Comparison of ENCODE assay signal across 11 cellular contexts in the genomic region with DNA sequence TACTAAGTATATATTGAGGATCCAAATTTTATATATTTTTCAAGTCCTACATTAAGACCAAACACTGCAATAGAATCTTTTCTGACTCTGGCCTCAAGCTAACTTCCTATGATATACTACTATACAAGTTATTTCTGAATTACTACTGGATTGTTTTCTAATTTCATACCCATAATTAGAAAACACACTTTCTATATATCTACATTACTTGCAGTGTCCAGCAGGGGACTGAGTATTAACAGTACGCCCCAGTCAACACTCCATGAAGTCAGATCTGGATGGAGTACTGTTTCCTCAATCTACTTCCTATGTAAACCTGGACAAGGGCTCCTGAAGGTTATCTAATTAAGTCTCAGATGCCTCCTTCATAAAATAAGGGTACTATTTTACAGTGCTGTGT.
DNase-seq lines count a peak whose midpoint lies in the region; ATAC-seq, FAIRE-seq and TF ChIP-seq lines count a peak whose summit lies in the region.
"Had no signal": no experiment of that assay in that cellular context is flagged by ENCODE, and none has a peak within 500 bp of the region (broad histone marks: within the 10 kb centered on the region; RNA-seq: fewer than 3 reads in every experiment).

No MANE protein-coding gene starts in this region.

- no peaks in the 10 kb centered on the region for H3K4me1 Mint-ChIP-seq in GM23338
- peaks cover 0 to 1% (median 0%) of the 10 kb centered on the region in 4 donors for H3K4me1 Mint-ChIP-seq in CD4-positive, alpha-beta memory T cell

- H3K4ac ChIP-seq in neuronal stem cell (ENCODE audit: low read length): no peak overlapping the region

- peaks cover 2% of the 10 kb centered on the region for H3K27me3 Mint-ChIP-seq in GM23338 (ENCODE audit: insufficient read depth, low read depth, poor library complexity)
- no peaks in the 10 kb centered on the region for H3K27me3 Mint-ChIP-seq in CD4-positive, alpha-beta memory T cell

- H3K36me3 ChIP-seq in BJ (ENCODE audit: control insufficient read depth, insufficient read depth, low read length): no peaks in the 10 kb centered on the region
- H3K36me3 ChIP-seq in GM23338 (ENCODE audit: insufficient read depth): no peaks in the 10 kb centered on the region
- H3K36me3 ChIP-seq in SU-DHL-6 (ENCODE audit: low read length): no peaks in the 10 kb centered on the region
- peaks cover 0 to 1% of the 10 kb centered on the region in 2 experiments for H3K36me3 ChIP-seq in keratinocyte (ENCODE audit: control insufficient read depth in 2 of 2, extremely low read depth in 1 of 2, insufficient read depth in 2 of 2, low read length in 2 of 2)
- H3K36me3 ChIP-seq in neuronal stem cell (replicated peaks in 1 of 2; ENCODE audit: control insufficient read depth in 2 of 2, insufficient read depth in 2 of 2, low read length in 2 of 2): no peaks in the 10 kb centered on the region
- no peaks in the 10 kb centered on the region for H3K36me3 ChIP-seq in CD4-positive, alpha-beta memory T cell (ENCODE audit: insufficient read depth, low read length)

- no peaks in the 10 kb centered on the region for H3K79me1 ChIP-seq in neuronal stem cell (ENCODE audit: low read depth, low read length)

- H3K79me2 ChIP-seq in GM23338 (replicated peaks; ENCODE audit: insufficient read depth): no peaks in the 10 kb centered on the region
- no peaks in the 10 kb centered on the region for H3K79me2 ChIP-seq in SU-DHL-6 (ENCODE audit: insufficient read depth, low read length)
- no peaks in the 10 kb centered on the region for H3K79me2 ChIP-seq in keratinocyte (ENCODE audit: control insufficient read depth, insufficient read depth, low read length)
- H3K79me2 ChIP-seq: parathyroid adenoma had no signal

- intact Hi-C loops in CD4-positive, alpha-beta memory T cell (cut with micrococcal nuclease): no loop called here

- H2BK5ac ChIP-seq in neuronal stem cell (ENCODE audit: low read length): no peak overlapping the region

- H3K36me3 Mint-ChIP-seq in GM23338 (ENCODE audit: low read depth): no peaks in the 10 kb centered on the region
- H3K36me3 Mint-ChIP-seq in CD4-positive, alpha-beta memory T cell: no peaks in the 10 kb centered on the region

- no peak overlapping the region for H2BK15ac ChIP-seq in neuronal stem cell (ENCODE audit: low read length)

- no peaks in the 10 kb centered on the region for H3K9me1 ChIP-seq in keratinocyte (ENCODE audit: control insufficient read depth, extremely low read depth, insufficient read depth, low read length)

- H3K4me3 ChIP-seq in BJ (ENCODE audit: low read depth, low read length): no peak overlapping the region
- no peak overlapping the region for H3K4me3 ChIP-seq in GM23338
- H3K4me3 ChIP-seq in SU-DHL-6 (ENCODE audit: insufficient read depth, low read length, poor library complexity, severe bottlenecking): no peak overlapping the region
- H3K4me3 ChIP-seq in keratinocyte (ENCODE audit: control insufficient read depth in 2 of 3, extremely low read depth in 1 of 3, insufficient read depth in 2 of 3, low read depth in 1 of 3, low read length in 3 of 3): no peak overlapping the region
- no peak overlapping the region for H3K4me3 ChIP-seq in neuronal stem cell (ENCODE audit: low read length in 2 of 2)
- H3K4me3 ChIP-seq in CD4-positive, alpha-beta memory T cell (ENCODE audit: low read length in 2 of 2): no peak overlapping the region

- no CpG with 5 or more reads among the region's 1 CpG for WGBS in neuronal stem cell (ENCODE audit: extremely low coverage in 2 of 2, insufficient read length in 2 of 2, insufficient replicate concordance in 1 of 2), 2 donors

- no peaks in the 10 kb centered on the region for H3K27me3 ChIP-seq in BJ (ENCODE audit: control insufficient read depth, insufficient read depth, low read length)
- no peaks in the 10 kb centered on the region for H3K27me3 ChIP-seq in GM23338 (ENCODE audit: insufficient read depth)
- H3K27me3 ChIP-seq in SU-DHL-6 (ENCODE audit: low read length): no peaks in the 10 kb centered on the region
- no peaks in the 10 kb centered on the region for H3K27me3 ChIP-seq in keratinocyte (ENCODE audit: control insufficient read depth, extremely low read depth, insufficient read depth, low read length)
- no peaks in the 10 kb centered on the region for H3K27me3 ChIP-seq in neuronal stem cell (ENCODE audit: control insufficient read depth in 3 of 3, insufficient read depth in 3 of 3, low read depth in 1 of 3, low read length in 3 of 3)
- H3K27me3 ChIP-seq in CD4-positive, alpha-beta memory T cell (ENCODE audit: insufficient read depth, low read length): no peaks in the 10 kb centered on the region

- H4K8ac ChIP-seq in neuronal stem cell (ENCODE audit: low read depth, low read length): no peak overlapping the region

- no peak for FAIRE-seq in keratinocyte (lab: Jason Lieb, UNC)

- H4K20me1 ChIP-seq in GM23338 (replicated peaks; ENCODE audit: insufficient read depth) (no peaks in the 10 kb centered on the region; the same call in 1 of the 2 replicates), SU-DHL-6 (ENCODE audit: low read depth, low read length) (no peaks in the 10 kb centered on the region), keratinocyte (ENCODE audit: control insufficient read depth, extremely low read depth, insufficient read depth, low read length) (no peaks in the 10 kb centered on the region)

- H3K27ac ChIP-seq in GM23338 (ENCODE audit: low read depth) (no peak overlapping the region), SU-DHL-6 (ENCODE audit: low read depth, low read length) (no peak overlapping the region), keratinocyte (ENCODE audit: control insufficient read depth, insufficient read depth, low read length) (no peak overlapping the region), neuronal stem cell (replicated peaks; ENCODE audit: low read length) (no peak overlapping the region)
- H3K27ac ChIP-seq in CD4-positive, alpha-beta memory T cell (ENCODE audit: low read depth, low read length): no peak overlapping the region
- H3K27ac ChIP-seq: parathyroid adenoma had no signal

- H3K9me3 ChIP-seq in SU-DHL-6 (ENCODE audit: insufficient read depth, low read length) (no peaks in the 10 kb centered on the region), keratinocyte (ENCODE audit: control insufficient read depth, low read depth, low read length) (no peaks in the 10 kb centered on the region), neuronal stem cell (replicated peaks in 1 of 2; ENCODE audit: control insufficient read depth in 2 of 2, insufficient read depth in 1 of 2, low read depth in 1 of 2, low read length in 2 of 2) (no peaks in the 10 kb centered on the region)
- no peaks in the 10 kb centered on the region for H3K9me3 ChIP-seq in CD4-positive, alpha-beta memory T cell (ENCODE audit: control insufficient read depth in 1 of 2, low read length in 2 of 2)

- no peak overlapping the region for H2AK5ac ChIP-seq in neuronal stem cell (ENCODE audit: low read depth, low read length)

- H3F3A ChIP-seq in GM23338 (replicated peaks; ENCODE audit: low read depth): no peaks in the 10 kb centered on the region
- no peaks in the 10 kb centered on the region; the same call in 1 of the 2 replicates for H3F3A ChIP-seq in SU-DHL-6 (ENCODE audit: insufficient read depth)

- TF ChIP-seq CTCF in BJ (IDR thresholded peaks at IDR 0.05; ENCODE audit: insufficient read depth, low read depth, low read length) (peak; percentile 30), GM23338 (conservative IDR thresholded peaks at IDR 0.05; ENCODE audit: low read depth in 2 of 2) (peak; percentile 3 to 48; a peak in 2 of 4 replicates), SU-DHL-6 (IDR thresholded peaks at IDR 0.05; ENCODE audit: insufficient read depth, low read length, poor library complexity, severe bottlenecking) (peak; percentile 31), keratinocyte (optimal IDR thresholded peaks at IDR 0.05 in 1 of 3, IDR thresholded peaks at IDR 0.05 in 1 of 3, conservative IDR thresholded peaks at IDR 0.05 in 1 of 3; ENCODE audit: extremely low read depth in 1 of 3, insufficient read depth in 2 of 3, low read length in 3 of 3) (peak in 2 of 3 experiments; percentile 14 to 40)

- dilution Hi-C loops in keratinocyte (cut with MboI; ENCODE audit: extremely low pct_ligation_motif_present, low sequenced_read_pairs): no loop called here

- H3K4me3 Mint-ChIP-seq in GM23338: no peak overlapping the region
- no peak overlapping the region for H3K4me3 Mint-ChIP-seq in CD4-positive, alpha-beta memory T cell

- H2AFZ ChIP-seq in GM23338: no peak overlapping the region
- no peak overlapping the region for H2AFZ ChIP-seq in SU-DHL-6 (ENCODE audit: low read depth, low read length, severe bottlenecking)
- H2AFZ ChIP-seq in keratinocyte (ENCODE audit: control insufficient read depth, low read length): no peak overlapping the region
- H2AFZ ChIP-seq in neuronal stem cell (ENCODE audit: low read length): no peak overlapping the region
- H2AFZ ChIP-seq: parathyroid adenoma had no signal

- H3K23ac ChIP-seq in neuronal stem cell (ENCODE audit: low read depth, low read length, poor library complexity): no peak overlapping the region

- peak; percentile 54 for ATAC-seq in GM23338
- no peak for ATAC-seq in HG02642 (IDR thresholded peaks at IDR 0.05; ENCODE audit: poor library complexity, unreplicated experiment)

- no peaks in the 10 kb centered on the region for H3K9me2 ChIP-seq in GM23338 (ENCODE audit: insufficient read depth)
- H3K9me2 ChIP-seq in SU-DHL-6 (replicated peaks; ENCODE audit: insufficient read depth, low read length): no peaks in the 10 kb centered on the region

- H3K9ac ChIP-seq in SU-DHL-6 (ENCODE audit: low read length) (no peak overlapping the region), keratinocyte (ENCODE audit: control insufficient read depth, extremely low read depth, insufficient read depth, low read length) (no peak overlapping the region), neuronal stem cell (ENCODE audit: low read depth, low read length, poor library complexity) (no peak overlapping the region)
- H3K9ac ChIP-seq: parathyroid adenoma had no signal

- no peak for DNase-seq in BJ (ENCODE audit: low read depth)
- DNase-seq in GM23338 (ENCODE audit: low spot score): peak; percentile 26
- DNase-seq in keratinocyte (ENCODE audit: low read depth, low spot score): no peak
- DNase-seq in neuronal stem cell (ENCODE audit: low spot score): no peak
- DNase-seq in CD4-positive, alpha-beta memory T cell: no peak
- DNase-seq in SHP77 treated with DMSO at 0.1 percent for 48 hours (lab: John Stamatoyannopoulos, UW): no peak
- DNase-seq: activated CD8-positive, alpha-beta memory T cell treated with anti-CD3 and anti-CD28 coated beads for 24 hours; central memory CD4-positive, alpha-beta T cell had no signal

- CTCF ChIA-PET in BJ (lab: Yijun Ruan, JAX): interaction anchor here (0.8 to 1.6 kb wide), 5 partner anchors 11 to 151 kb away, joined by 3 to 6 read pairs (median 4); no protein-coding TSS in a partner anchor
- CTCF ChIA-PET in CD4-positive, alpha-beta memory T cell (lab: Charles Lee; ENCODE audit: partially characterized antibody): interaction anchor here (1.3 kb wide), 2 partner anchors 19 to 286 kb away, joined by 4 to 5 read pairs; no protein-coding TSS in a partner anchor

- no peak overlapping the region for H4K91ac ChIP-seq in neuronal stem cell (ENCODE audit: low read depth, low read length, poor library complexity)

- H2BK12ac ChIP-seq in neuronal stem cell (ENCODE audit: low read length): no peak overlapping the region

- no peak overlapping the region for H3K27ac Mint-ChIP-seq in GM23338
- no peak overlapping the region for H3K27ac Mint-ChIP-seq in CD4-positive, alpha-beta memory T cell

- H2BK120ac ChIP-seq in neuronal stem cell (ENCODE audit: low read depth, low read length): no peak overlapping the region

- H3K18ac ChIP-seq in neuronal stem cell (ENCODE audit: low read length): no peak overlapping the region

- H3K4me2 ChIP-seq in GM23338 (no peak overlapping the region), SU-DHL-6 (ENCODE audit: low read depth, low read length, poor library complexity, severe bottlenecking) (no peak overlapping the region), keratinocyte (ENCODE audit: control insufficient read depth, extremely low read depth, insufficient read depth, low read depth, low read length) (no peak overlapping the region), neuronal stem cell (ENCODE audit: insufficient read depth, low read length, poor library complexity, severe bottlenecking) (no peak overlapping the region)

- H3K4me1 ChIP-seq in GM23338 (ENCODE audit: insufficient read depth) (no peaks in the 10 kb centered on the region), keratinocyte (ENCODE audit: control insufficient read depth, extremely low read depth, insufficient read depth, low read length) (no peaks in the 10 kb centered on the region), neuronal stem cell (ENCODE audit: control insufficient read depth in 2 of 2, insufficient read depth in 1 of 2, low read depth in 1 of 2, low read length in 2 of 2) (no peaks in the 10 kb centered on the region)
- no peaks in the 10 kb centered on the region for H3K4me1 ChIP-seq in CD4-positive, alpha-beta memory T cell (ENCODE audit: insufficient read depth, low read length)
- H3K4me1 ChIP-seq: parathyroid adenoma had no signal

- no peak overlapping the region for H3K14ac ChIP-seq in neuronal stem cell (ENCODE audit: low read length)

- POLR2A ChIA-PET in BJ (lab: Charles Lee): no interaction called here
- POLR2A ChIA-PET in CD4-positive, alpha-beta memory T cell (lab: Charles Lee; ENCODE audit: partially characterized antibody): no interaction called here

- no peaks in the 10 kb centered on the region for H3K9me3 Mint-ChIP-seq in GM23338
- H3K9me3 Mint-ChIP-seq in CD4-positive, alpha-beta memory T cell: no peaks in the 10 kb centered on the region
